In genomic region chr2:23940976-23941605, GRCh38 we compare ENCODE assay signal across 1 cellular context.
TF ChIP-seq lines count a peak whose summit lies in the region.

No MANE protein-coding gene starts in this region.

TF ChIP-seq in HepG2, 621 proteins besides CTCF, POLR2A, EP300 and RAD21 (continued from another document and continues in another):
- TF ChIP-seq GRHL1 (CRISPR knock-in tag; conservative IDR thresholded peaks at IDR 0.05) (no peak), ZNF3 (CRISPR knock-in tag; IDR thresholded peaks at IDR 0.05) (no peak), ZNF639 (CRISPR knock-in tag; conservative IDR thresholded peaks at IDR 0.05) (no peak), RBFOX2 (IDR thresholded peaks at IDR 0.05; ENCODE audit: low read depth, low read length) (no peak), ZNF530 (CRISPR knock-in tag; IDR thresholded peaks at IDR 0.05; ENCODE audit: low read depth) (no peak), ZNF546 (CRISPR knock-in tag; conservative IDR thresholded peaks at IDR 0.05) (no peak), PHF21A (CRISPR knock-in tag; IDR thresholded peaks at IDR 0.05) (no peak), HDAC1 (CRISPR knock-in tag; IDR thresholded peaks at IDR 0.05) (no peak; the same call in 1 of the 2 replicates), NFAT5 (CRISPR knock-in tag; IDR thresholded peaks at IDR 0.05) (no peak), PITX1 (CRISPR knock-in tag; IDR thresholded peaks at IDR 0.05) (no peak), KMT2A (CRISPR knock-in tag; IDR thresholded peaks at IDR 0.05) (no peak), SMAD9 (CRISPR knock-in tag; IDR thresholded peaks at IDR 0.05) (no peak), ZNF446 (CRISPR knock-in tag; IDR thresholded peaks at IDR 0.05) (no peak), ZNF350 (CRISPR knock-in tag; IDR thresholded peaks at IDR 0.05; ENCODE audit: borderline replicate concordance, low read depth) (no peak), MEF2D (CRISPR knock-in tag; IDR thresholded peaks at IDR 0.05) (no peak), ZNF800 (CRISPR knock-in tag; IDR thresholded peaks at IDR 0.05) (no peak), DR1 (CRISPR knock-in tag; IDR thresholded peaks at IDR 0.05) (no peak), ZNF33A (CRISPR knock-in tag; IDR thresholded peaks at IDR 0.05; ENCODE audit: borderline replicate concordance) (no peak), ZNF703 (CRISPR knock-in tag; IDR thresholded peaks at IDR 0.05; ENCODE audit: borderline replicate concordance) (no peak), HNF1A (IDR thresholded peaks at IDR 0.05; ENCODE audit: low read depth) (no peak), HNF1A (CRISPR knock-in tag; IDR thresholded peaks at IDR 0.05; ENCODE audit: borderline replicate concordance) (no peak), SAP130 (CRISPR knock-in tag; IDR thresholded peaks at IDR 0.05; ENCODE audit: low read depth) (no peak; the same call in 1 of the 2 replicates), PAWR (CRISPR knock-in tag; IDR thresholded peaks at IDR 0.05; ENCODE audit: borderline replicate concordance) (no peak), ZNF614 (CRISPR knock-in tag; IDR thresholded peaks at IDR 0.05; ENCODE audit: borderline replicate concordance) (no peak), ZBTB46 (CRISPR knock-in tag; IDR thresholded peaks at IDR 0.05; ENCODE audit: borderline replicate concordance) (no peak), MED8 (CRISPR knock-in tag; IDR thresholded peaks at IDR 0.05; ENCODE audit: insufficient replicate concordance) (no peak), ZNF10 (CRISPR knock-in tag; IDR thresholded peaks at IDR 0.05; ENCODE audit: borderline replicate concordance, low read depth) (no peak), ZNF430 (CRISPR knock-in tag; IDR thresholded peaks at IDR 0.05) (0 out of 2 replicates have a peak, but pooled peaks have one; percentile 38), MIER3 (CRISPR knock-in tag; IDR thresholded peaks at IDR 0.05; ENCODE audit: borderline replicate concordance) (no peak), TRIM24 (CRISPR knock-in tag; IDR thresholded peaks at IDR 0.05) (no peak), ZNF747 (CRISPR knock-in tag; IDR thresholded peaks at IDR 0.05; ENCODE audit: borderline replicate concordance) (no peak), NFIB (CRISPR knock-in tag; IDR thresholded peaks at IDR 0.05; ENCODE audit: borderline replicate concordance) (no peak), HDAC2 (CRISPR knock-in tag; IDR thresholded peaks at IDR 0.05) (no peak), ZBTB10 (CRISPR knock-in tag; IDR thresholded peaks at IDR 0.05; ENCODE audit: borderline replicate concordance) (no peak), ZNF34 (CRISPR knock-in tag; IDR thresholded peaks at IDR 0.05; ENCODE audit: borderline replicate concordance) (no peak), ZNF619 (CRISPR knock-in tag; IDR thresholded peaks at IDR 0.05) (no peak), HOXA7 (CRISPR knock-in tag; IDR thresholded peaks at IDR 0.05) (no peak), PCBP1 (IDR thresholded peaks at IDR 0.05; ENCODE audit: borderline replicate concordance, low read depth, low read length) (no peak), SALL1 (CRISPR knock-in tag; IDR thresholded peaks at IDR 0.05) (no peak), ZNF276 (CRISPR knock-in tag; IDR thresholded peaks at IDR 0.05; ENCODE audit: low read depth) (no peak), GLI4 (CRISPR knock-in tag; IDR thresholded peaks at IDR 0.05; ENCODE audit: borderline replicate concordance) (no peak), POLR2AphosphoS2 (IDR thresholded peaks at IDR 0.05; ENCODE audit: low read depth, low read length) (no peak)
